In genomic region chr2:37085731-37086147, GRCh38 we compare ENCODE assay signal across 12 cellular contexts. TPM values are rescaled to one million over a fixed set of nuclear protein-coding genes. Genes with fewer than 3 reads are reported as not detected.
DNase-seq lines count a peak whose midpoint lies in the region; ATAC-seq and TF ChIP-seq lines count a peak whose summit lies in the region.
"Had no signal": no experiment of that assay in that cellular context is flagged by ENCODE, and none has a peak within 500 bp of the region (broad histone marks: within the 10 kb centered on the region; RNA-seq: fewer than 3 reads in every experiment).

No MANE protein-coding gene starts in this region.

- H3K4me3 Mint-ChIP-seq in stimulated activated naive CD8-positive, alpha-beta T cell treated with anti-CD3 and anti-CD28 coated beads, Interleukin-15, Interleukin-2, amounts not matched to agents 100 ng/mL and 50 ng/mL, for 24 hours, result no peak overlapping the region
- H3K4me3 Mint-ChIP-seq: neural crest cell had no signal

- peaks cover 0 to 2% of the 10 kb centered on the region in 2 donors for H3K36me3 ChIP-seq in adrenal gland (replicated peaks in 1 of 2)

- H3K36me3 Mint-ChIP-seq in stimulated activated naive CD8-positive, alpha-beta T cell treated with anti-CD3 and anti-CD28 coated beads, Interleukin-15, Interleukin-2, amounts not matched to agents 100 ng/mL and 50 ng/mL, for 24 hours (ENCODE audit: low read depth), result peaks cover 39% of the 10 kb centered on the region

- H3K9me3 ChIP-seq in adrenal gland (replicated peaks in 1 of 3), result no peaks in the 10 kb centered on the region

- H3K9me3 Mint-ChIP-seq in stimulated activated naive CD8-positive, alpha-beta T cell treated with anti-CD3 and anti-CD28 coated beads, Interleukin-15, Interleukin-2, amounts not matched to agents 100 ng/mL and 50 ng/mL, for 24 hours, result no peaks in the 10 kb centered on the region
- H3K9me3 Mint-ChIP-seq: brain, neural crest cell had no signal

- TF ChIP-seq POLR2A in adrenal gland (IDR thresholded peaks at IDR 0.05), result no peak

- no peaks in the 10 kb centered on the region for H3K27me3 ChIP-seq in adrenal gland

- no peak overlapping the region for H3K27ac ChIP-seq in adrenal gland

- H3K4me1 ChIP-seq in adrenal gland (replicated peaks in 1 of 2), result peaks cover 13 to 36% of the 10 kb centered on the region in 2 donors

- no peak for DNase-seq in stimulated activated naive CD8-positive, alpha-beta T cell treated with anti-CD3 and anti-CD28 coated beads, Interleukin-15, Interleukin-2, amounts not matched to agents 100 U/mL and 50 U/mL, for 24 hours
- peak; percentile 7 for DNase-seq in NOMO-1 treated with dmso at 0.1 percent for 144 hours (lab: John Stamatoyannopoulos, UW; ENCODE audit: unreplicated experiment)
- DNase-seq in GM20000 (ENCODE audit: low spot score), result no peak
- DNase-seq in DMS79 treated with DMSO at 0.1 percent for 48 hours (lab: John Stamatoyannopoulos, UW), result no peak
- DNase-seq in adrenal gland, result no peak
- no peak for DNase-seq in amygdala (lab: John Stamatoyannopoulos, UW)
- DNase-seq: activated CD4-positive, CD25-positive, alpha-beta regulatory T cell treated with anti-CD3 and anti-CD28 coated beads, Interleukin-2, amount 50 U/mL, for 72 hours; NCI-H1092 had no signal

- no peak for TF ChIP-seq CTCF in GM20000 (IDR thresholded peaks at IDR 0.05; ENCODE audit: extremely low read depth, missing control alignments)
- no peak for TF ChIP-seq CTCF in adrenal gland (IDR thresholded peaks at IDR 0.05)

- no peak for ATAC-seq in stimulated activated naive CD8-positive, alpha-beta T cell treated with anti-CD3 and anti-CD28 coated beads, Interleukin-15, Interleukin-2, amounts not matched to agents 100 U/mL and 50 U/mL, for 24 hours
- peak; percentile 5 for ATAC-seq in esophagus mucosa

- peak overlapping the region; percentile 43 for H3K27ac Mint-ChIP-seq in stimulated activated naive CD8-positive, alpha-beta T cell treated with anti-CD3 and anti-CD28 coated beads, Interleukin-15, Interleukin-2, amounts not matched to agents 100 ng/mL and 50 ng/mL, for 24 hours
- H3K27ac Mint-ChIP-seq: brain had no signal

- no peaks in the 10 kb centered on the region for H3K27me3 Mint-ChIP-seq in stimulated activated naive CD8-positive, alpha-beta T cell treated with anti-CD3 and anti-CD28 coated beads, Interleukin-15, Interleukin-2, amounts not matched to agents 100 ng/mL and 50 ng/mL, for 24 hours

- H3K4me3 ChIP-seq in adrenal gland, result no peak overlapping the region

- 33 to 68% (median 57%) methylated on average over 1 of the region's 1 CpG for WGBS in adrenal gland, 4 donors

- intact Hi-C loops in adrenal gland (cut with DNase I), result no loop called here

- H3K4me1 Mint-ChIP-seq in stimulated activated naive CD8-positive, alpha-beta T cell treated with anti-CD3 and anti-CD28 coated beads, Interleukin-15, Interleukin-2, amounts not matched to agents 100 ng/mL and 50 ng/mL, for 24 hours (ENCODE audit: low read depth), result no peaks in the 10 kb centered on the region
- H3K4me1 Mint-ChIP-seq: brain, neural crest cell had no signal

RNA-seq across cellular contexts. Expression of gene GPATCH11, which starts 1.4 kb away (rescaled TPM):
- total RNA-seq in esophagus mucosa (4.3 TPM), adrenal gland (10 to 100 TPM in 3 of 8 donors, 1 to 10 TPM in 5; 7.6 to 12.7 (median 9.4) TPM)
- polyA plus RNA-seq in adrenal gland, result 10 to 100 TPM in 1 of 3 donors, 1 to 10 TPM in 2; 5.6 to 19.0 (median 6.8) TPM

RNA-seq across cellular contexts. Expression of gene HEATR5B, which starts 1.6 kb away (rescaled TPM):
- 14.8 TPM for total RNA-seq in esophagus mucosa
- 10 to 100 TPM; 17.5 to 34.3 (median 21.7) TPM for total RNA-seq in adrenal gland
- polyA plus RNA-seq in adrenal gland, result 10 to 100 TPM in 2 of 3 donors, 1 to 10 TPM in 1; 7.4 to 15.4 (median 12.3) TPM
